2 cellular contexts compared by ENCODE assay signal in the genomic region with DNA sequence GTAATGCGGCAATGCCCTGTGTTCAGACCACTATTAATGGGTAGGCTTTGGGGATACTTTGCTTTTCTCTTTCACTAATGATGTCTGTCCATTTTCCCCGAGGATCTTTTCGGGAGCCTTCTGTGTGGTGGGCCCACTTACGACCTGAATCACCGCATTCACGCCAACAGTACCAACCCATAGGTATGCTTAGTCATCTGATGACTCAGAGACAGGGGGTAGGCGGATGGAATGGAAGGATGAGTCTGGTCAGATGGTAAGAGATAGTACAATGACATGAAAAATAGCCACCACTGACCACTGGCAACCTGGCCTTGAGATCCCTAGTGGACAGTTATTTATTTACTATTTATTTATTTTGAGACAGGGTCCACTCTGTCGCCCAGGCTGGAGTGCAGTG.
TF ChIP-seq lines count a peak whose summit lies in the region.

No MANE protein-coding gene starts in this region.

TF ChIP-seq in HCT116, 20 proteins besides CTCF, POLR2A, EP300 and RAD21 (continued from another document):
- TF ChIP-seq, protein P1, sequence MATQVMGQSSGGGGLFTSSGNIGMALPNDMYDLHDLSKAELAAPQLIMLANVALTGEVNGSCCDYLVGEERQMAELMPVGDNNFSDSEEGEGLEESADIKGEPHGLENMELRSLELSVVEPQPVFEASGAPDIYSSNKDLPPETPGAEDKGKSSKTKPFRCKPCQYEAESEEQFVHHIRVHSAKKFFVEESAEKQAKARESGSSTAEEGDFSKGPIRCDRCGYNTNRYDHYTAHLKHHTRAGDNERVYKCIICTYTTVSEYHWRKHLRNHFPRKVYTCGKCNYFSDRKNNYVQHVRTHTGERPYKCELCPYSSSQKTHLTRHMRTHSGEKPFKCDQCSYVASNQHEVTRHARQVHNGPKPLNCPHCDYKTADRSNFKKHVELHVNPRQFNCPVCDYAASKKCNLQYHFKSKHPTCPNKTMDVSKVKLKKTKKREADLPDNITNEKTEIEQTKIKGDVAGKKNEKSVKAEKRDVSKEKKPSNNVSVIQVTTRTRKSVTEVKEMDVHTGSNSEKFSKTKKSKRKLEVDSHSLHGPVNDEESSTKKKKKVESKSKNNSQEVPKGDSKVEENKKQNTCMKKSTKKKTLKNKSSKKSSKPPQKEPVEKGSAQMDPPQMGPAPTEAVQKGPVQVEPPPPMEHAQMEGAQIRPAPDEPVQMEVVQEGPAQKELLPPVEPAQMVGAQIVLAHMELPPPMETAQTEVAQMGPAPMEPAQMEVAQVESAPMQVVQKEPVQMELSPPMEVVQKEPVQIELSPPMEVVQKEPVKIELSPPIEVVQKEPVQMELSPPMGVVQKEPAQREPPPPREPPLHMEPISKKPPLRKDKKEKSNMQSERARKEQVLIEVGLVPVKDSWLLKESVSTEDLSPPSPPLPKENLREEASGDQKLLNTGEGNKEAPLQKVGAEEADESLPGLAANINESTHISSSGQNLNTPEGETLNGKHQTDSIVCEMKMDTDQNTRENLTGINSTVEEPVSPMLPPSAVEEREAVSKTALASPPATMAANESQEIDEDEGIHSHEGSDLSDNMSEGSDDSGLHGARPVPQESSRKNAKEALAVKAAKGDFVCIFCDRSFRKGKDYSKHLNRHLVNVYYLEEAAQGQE (IDR thresholded peaks at IDR 0.05; ENCODE audit: low read depth) = no peak
- no peak for TF ChIP-seq YY1 (IDR thresholded peaks at IDR 0.05; ENCODE audit: extremely low read depth, insufficient replicate concordance, low read depth, low read length)

TF ChIP-seq in SK-N-SH, 30 proteins besides CTCF, POLR2A, EP300 and RAD21 (continued from another document):
- TF ChIP-seq, protein P2, sequence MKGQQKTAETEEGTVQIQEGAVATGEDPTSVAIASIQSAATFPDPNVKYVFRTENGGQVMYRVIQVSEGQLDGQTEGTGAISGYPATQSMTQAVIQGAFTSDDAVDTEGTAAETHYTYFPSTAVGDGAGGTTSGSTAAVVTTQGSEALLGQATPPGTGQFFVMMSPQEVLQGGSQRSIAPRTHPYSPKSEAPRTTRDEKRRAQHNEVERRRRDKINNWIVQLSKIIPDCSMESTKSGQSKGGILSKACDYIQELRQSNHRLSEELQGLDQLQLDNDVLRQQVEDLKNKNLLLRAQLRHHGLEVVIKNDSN (IDR thresholded peaks at IDR 0.05; ENCODE audit: borderline replicate concordance, low read depth) = no peak
- TF ChIP-seq GATA2 (CRISPR knock-in tag; IDR thresholded peaks at IDR 0.05) (no peak), MAX (IDR thresholded peaks at IDR 0.05; ENCODE audit: low read depth) (no peak), POLR2AphosphoS5 (IDR thresholded peaks at IDR 0.05; ENCODE audit: low read depth, low read length) (no peak), NFIC (IDR thresholded peaks at IDR 0.05; ENCODE audit: borderline replicate concordance) (no peak)
